Comparison of ENCODE assay signal across 1 cellular context in the genomic region with DNA sequence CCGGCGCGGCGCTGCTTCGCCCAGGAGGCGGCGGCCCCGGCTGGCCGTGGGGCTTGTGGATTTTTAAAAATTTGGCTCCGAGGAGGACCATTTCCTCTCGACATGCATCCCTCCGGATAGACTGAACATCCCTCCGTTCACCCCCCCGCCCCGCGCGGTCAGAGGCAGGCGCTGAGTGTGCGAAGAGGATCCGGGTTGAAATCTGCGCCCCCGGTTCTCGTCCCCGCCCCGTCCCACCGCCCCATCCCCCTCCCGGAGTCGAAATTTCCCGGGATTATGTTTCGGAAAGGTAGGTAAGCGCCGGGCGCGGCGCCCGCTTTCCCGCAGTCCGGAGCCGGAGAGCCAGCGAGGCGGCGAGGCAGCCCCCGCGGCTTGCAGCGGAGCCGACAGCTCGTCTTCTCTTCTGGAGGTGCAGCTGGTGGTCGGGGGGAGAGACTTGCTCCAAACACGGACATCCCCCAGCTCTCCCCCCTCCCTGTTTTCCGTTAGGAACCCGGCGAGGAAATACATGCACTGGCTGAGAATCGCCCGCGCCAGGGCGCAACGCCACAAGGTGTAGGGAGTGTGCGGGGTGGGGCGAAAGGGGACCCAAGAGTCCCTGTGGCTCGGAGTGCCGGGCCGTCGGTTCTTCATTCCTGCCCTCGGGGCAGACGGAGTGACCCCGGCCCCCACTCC.
TF ChIP-seq lines count a peak whose summit lies in the region.

Gene PRKCE (plus strand): TSS at position 261 of the 675 bp plus-strand sequence.

TF ChIP-seq in IMR-90, 13 proteins besides CTCF, POLR2A, EP300 and RAD21 (continued from another document):
- TF ChIP-seq FOS (IDR thresholded peaks at IDR 0.05; ENCODE audit: low read depth, low read length): no peak
- TF ChIP-seq BHLHE40 (IDR thresholded peaks at IDR 0.05; ENCODE audit: low read depth, low read length): no peak
- no peak for TF ChIP-seq RCOR1 (IDR thresholded peaks at IDR 0.05; ENCODE audit: insufficient replicate concordance, low read length)
- TF ChIP-seq NFE2L2 (IDR thresholded peaks at IDR 0.05; ENCODE audit: low read depth, low read length): no peak
- TF ChIP-seq ELK1 (IDR thresholded peaks at IDR 0.05; ENCODE audit: borderline replicate concordance, low read depth, low read length): no peak
